Comparison of ENCODE assay signal across 1 cellular context in genomic region chr17:48997103-48997826, GRCh38.
TF ChIP-seq lines count a peak whose summit lies in the region.

TSS of gene IGF2BP1 (plus strand) at chr17:48997385. CDS start at chr17:48997746, 361 bp downstream.

TF ChIP-seq in K562, 482 proteins besides CTCF, POLR2A, EP300 and RAD21 (continued from another document and continues in another):
- TF ChIP-seq CTCFL (IDR thresholded peaks at IDR 0.05; ENCODE audit: borderline replicate concordance, insufficient read depth, low read depth, low read length, poor library complexity, severe bottlenecking) (no peak), MEF2D (tag; conservative IDR thresholded peaks at IDR 0.05; ENCODE audit: low read depth) (no peak), TGIF2 (CRISPR knock-in tag; IDR thresholded peaks at IDR 0.05) (0 out of 2 replicates have a peak, but pooled peaks have one; percentile 37), BHLHE40 (IDR thresholded peaks at IDR 0.05; ENCODE audit: low read length) (peak; percentile 88), RBBP5 (IDR thresholded peaks at IDR 0.05; ENCODE audit: borderline replicate concordance, insufficient read depth, low read length, poor library complexity, severe bottlenecking) (peak; percentile 79), ZEB2 (IDR thresholded peaks at IDR 0.05) (no peak), ARID2 (IDR thresholded peaks at IDR 0.05) (no peak), RFX5 (IDR thresholded peaks at IDR 0.05; ENCODE audit: low read depth, low read length) (no peak), ZNF75A (CRISPR knock-in tag; IDR thresholded peaks at IDR 0.05) (no peak), TSC22D4 (tag; IDR thresholded peaks at IDR 0.05) (no peak), ETS2 (tag; IDR thresholded peaks at IDR 0.05; ENCODE audit: borderline replicate concordance, poor library complexity, severe bottlenecking) (no peak), EHMT2 (IDR thresholded peaks at IDR 0.05) (no peak), ZNF707 (CRISPR knock-in tag; conservative IDR thresholded peaks at IDR 0.05) (no peak), MYNN (IDR thresholded peaks at IDR 0.05) (no peak), MYNN (CRISPR knock-in tag; IDR thresholded peaks at IDR 0.05) (no peak), KAT7 (CRISPR knock-in tag; IDR thresholded peaks at IDR 0.05; ENCODE audit: borderline replicate concordance) (0 out of 2 replicates have a peak, but pooled peaks have one; percentile 69), RBM39 (optimal IDR thresholded peaks at IDR 0.05; ENCODE audit: low read depth, low read length) (no peak), RCOR1 (IDR thresholded peaks at IDR 0.05; ENCODE audit: borderline replicate concordance in 1 of 2, low read depth in 2 of 2, low read length in 2 of 2) (no peak), C11orf30 (IDR thresholded peaks at IDR 0.05; ENCODE audit: low read depth) (no peak), U2AF1 (optimal IDR thresholded peaks at IDR 0.05; ENCODE audit: low read depth, low read length) (peak; percentile 38), FOXJ2 (tag; IDR thresholded peaks at IDR 0.05) (no peak), MTA3 (IDR thresholded peaks at IDR 0.05; ENCODE audit: borderline replicate concordance) (0 out of 2 replicates have a peak, but pooled peaks have one; percentile 9), ZNF146 (CRISPR knock-in tag; IDR thresholded peaks at IDR 0.05; ENCODE audit: unreplicated experiment) (no peak), ZNF764 (CRISPR knock-in tag; IDR thresholded peaks at IDR 0.05; ENCODE audit: low read depth) (no peak), ZFP1 (CRISPR knock-in tag; IDR thresholded peaks at IDR 0.05) (no peak), NR2C1 (IDR thresholded peaks at IDR 0.05) (no peak), NR2C1 (tag; IDR thresholded peaks at IDR 0.05) (no peak), ZBTB49 (CRISPR knock-in tag; IDR thresholded peaks at IDR 0.05; ENCODE audit: borderline replicate concordance) (no peak), HDGF (IDR thresholded peaks at IDR 0.05) (no peak), ZNF551 (CRISPR knock-in tag; IDR thresholded peaks at IDR 0.05) (no peak)
- TF ChIP-seq, protein P1, sequence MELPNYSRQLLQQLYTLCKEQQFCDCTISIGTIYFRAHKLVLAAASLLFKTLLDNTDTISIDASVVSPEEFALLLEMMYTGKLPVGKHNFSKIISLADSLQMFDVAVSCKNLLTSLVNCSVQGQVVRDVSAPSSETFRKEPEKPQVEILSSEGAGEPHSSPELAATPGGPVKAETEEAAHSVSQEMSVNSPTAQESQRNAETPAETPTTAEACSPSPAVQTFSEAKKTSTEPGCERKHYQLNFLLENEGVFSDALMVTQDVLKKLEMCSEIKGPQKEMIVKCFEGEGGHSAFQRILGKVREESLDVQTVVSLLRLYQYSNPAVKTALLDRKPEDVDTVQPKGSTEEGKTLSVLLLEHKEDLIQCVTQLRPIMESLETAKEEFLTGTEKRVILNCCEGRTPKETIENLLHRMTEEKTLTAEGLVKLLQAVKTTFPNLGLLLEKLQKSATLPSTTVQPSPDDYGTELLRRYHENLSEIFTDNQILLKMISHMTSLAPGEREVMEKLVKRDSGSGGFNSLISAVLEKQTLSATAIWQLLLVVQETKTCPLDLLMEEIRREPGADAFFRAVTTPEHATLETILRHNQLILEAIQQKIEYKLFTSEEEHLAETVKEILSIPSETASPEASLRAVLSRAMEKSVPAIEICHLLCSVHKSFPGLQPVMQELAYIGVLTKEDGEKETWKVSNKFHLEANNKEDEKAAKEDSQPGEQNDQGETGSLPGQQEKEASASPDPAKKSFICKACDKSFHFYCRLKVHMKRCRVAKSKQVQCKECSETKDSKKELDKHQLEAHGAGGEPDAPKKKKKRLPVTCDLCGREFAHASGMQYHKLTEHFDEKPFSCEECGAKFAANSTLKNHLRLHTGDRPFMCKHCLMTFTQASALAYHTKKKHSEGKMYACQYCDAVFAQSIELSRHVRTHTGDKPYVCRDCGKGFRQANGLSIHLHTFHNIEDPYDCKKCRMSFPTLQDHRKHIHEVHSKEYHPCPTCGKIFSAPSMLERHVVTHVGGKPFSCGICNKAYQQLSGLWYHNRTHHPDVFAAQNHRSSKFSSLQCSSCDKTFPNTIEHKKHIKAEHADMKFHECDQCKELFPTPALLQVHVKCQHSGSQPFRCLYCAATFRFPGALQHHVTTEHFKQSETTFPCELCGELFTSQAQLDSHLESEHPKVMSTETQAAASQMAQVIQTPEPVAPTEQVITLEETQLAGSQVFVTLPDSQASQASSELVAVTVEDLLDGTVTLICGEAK (IDR thresholded peaks at IDR 0.05): no peak
- TF ChIP-seq, protein P1 (CRISPR knock-in tag; IDR thresholded peaks at IDR 0.05): no peak
- TF ChIP-seq, protein P2, sequence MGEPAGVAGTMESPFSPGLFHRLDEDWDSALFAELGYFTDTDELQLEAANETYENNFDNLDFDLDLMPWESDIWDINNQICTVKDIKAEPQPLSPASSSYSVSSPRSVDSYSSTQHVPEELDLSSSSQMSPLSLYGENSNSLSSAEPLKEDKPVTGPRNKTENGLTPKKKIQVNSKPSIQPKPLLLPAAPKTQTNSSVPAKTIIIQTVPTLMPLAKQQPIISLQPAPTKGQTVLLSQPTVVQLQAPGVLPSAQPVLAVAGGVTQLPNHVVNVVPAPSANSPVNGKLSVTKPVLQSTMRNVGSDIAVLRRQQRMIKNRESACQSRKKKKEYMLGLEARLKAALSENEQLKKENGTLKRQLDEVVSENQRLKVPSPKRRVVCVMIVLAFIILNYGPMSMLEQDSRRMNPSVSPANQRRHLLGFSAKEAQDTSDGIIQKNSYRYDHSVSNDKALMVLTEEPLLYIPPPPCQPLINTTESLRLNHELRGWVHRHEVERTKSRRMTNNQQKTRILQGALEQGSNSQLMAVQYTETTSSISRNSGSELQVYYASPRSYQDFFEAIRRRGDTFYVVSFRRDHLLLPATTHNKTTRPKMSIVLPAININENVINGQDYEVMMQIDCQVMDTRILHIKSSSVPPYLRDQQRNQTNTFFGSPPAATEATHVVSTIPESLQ (CRISPR knock-in tag; IDR thresholded peaks at IDR 0.05): no peak
- TF ChIP-seq, protein P3, sequence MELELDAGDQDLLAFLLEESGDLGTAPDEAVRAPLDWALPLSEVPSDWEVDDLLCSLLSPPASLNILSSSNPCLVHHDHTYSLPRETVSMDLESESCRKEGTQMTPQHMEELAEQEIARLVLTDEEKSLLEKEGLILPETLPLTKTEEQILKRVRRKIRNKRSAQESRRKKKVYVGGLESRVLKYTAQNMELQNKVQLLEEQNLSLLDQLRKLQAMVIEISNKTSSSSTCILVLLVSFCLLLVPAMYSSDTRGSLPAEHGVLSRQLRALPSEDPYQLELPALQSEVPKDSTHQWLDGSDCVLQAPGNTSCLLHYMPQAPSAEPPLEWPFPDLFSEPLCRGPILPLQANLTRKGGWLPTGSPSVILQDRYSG (tag; conservative IDR thresholded peaks at IDR 0.05; ENCODE audit: low read depth): no peak
- TF ChIP-seq, protein P4, sequence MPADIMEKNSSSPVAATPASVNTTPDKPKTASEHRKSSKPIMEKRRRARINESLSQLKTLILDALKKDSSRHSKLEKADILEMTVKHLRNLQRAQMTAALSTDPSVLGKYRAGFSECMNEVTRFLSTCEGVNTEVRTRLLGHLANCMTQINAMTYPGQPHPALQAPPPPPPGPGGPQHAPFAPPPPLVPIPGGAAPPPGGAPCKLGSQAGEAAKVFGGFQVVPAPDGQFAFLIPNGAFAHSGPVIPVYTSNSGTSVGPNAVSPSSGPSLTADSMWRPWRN (IDR thresholded peaks at IDR 0.05; ENCODE audit: low read depth): no peak
- TF ChIP-seq, protein P5, sequence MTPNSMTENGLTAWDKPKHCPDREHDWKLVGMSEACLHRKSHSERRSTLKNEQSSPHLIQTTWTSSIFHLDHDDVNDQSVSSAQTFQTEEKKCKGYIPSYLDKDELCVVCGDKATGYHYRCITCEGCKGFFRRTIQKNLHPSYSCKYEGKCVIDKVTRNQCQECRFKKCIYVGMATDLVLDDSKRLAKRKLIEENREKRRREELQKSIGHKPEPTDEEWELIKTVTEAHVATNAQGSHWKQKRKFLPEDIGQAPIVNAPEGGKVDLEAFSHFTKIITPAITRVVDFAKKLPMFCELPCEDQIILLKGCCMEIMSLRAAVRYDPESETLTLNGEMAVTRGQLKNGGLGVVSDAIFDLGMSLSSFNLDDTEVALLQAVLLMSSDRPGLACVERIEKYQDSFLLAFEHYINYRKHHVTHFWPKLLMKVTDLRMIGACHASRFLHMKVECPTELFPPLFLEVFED (CRISPR knock-in tag; conservative IDR thresholded peaks at IDR 0.05): no peak
- TF ChIP-seq, protein P6, sequence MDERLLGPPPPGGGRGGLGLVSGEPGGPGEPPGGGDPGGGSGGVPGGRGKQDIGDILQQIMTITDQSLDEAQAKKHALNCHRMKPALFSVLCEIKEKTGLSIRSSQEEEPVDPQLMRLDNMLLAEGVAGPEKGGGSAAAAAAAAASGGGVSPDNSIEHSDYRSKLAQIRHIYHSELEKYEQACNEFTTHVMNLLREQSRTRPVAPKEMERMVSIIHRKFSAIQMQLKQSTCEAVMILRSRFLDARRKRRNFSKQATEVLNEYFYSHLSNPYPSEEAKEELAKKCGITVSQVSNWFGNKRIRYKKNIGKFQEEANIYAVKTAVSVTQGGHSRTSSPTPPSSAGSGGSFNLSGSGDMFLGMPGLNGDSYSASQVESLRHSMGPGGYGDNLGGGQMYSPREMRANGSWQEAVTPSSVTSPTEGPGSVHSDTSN (CRISPR knock-in tag; IDR thresholded peaks at IDR 0.05; ENCODE audit: low read depth): no peak
- TF ChIP-seq, protein P6 (tag; conservative IDR thresholded peaks at IDR 0.05; ENCODE audit: low read depth): no peak
